ENCODE assay signal across 8 cellular contexts in the genomic region with DNA sequence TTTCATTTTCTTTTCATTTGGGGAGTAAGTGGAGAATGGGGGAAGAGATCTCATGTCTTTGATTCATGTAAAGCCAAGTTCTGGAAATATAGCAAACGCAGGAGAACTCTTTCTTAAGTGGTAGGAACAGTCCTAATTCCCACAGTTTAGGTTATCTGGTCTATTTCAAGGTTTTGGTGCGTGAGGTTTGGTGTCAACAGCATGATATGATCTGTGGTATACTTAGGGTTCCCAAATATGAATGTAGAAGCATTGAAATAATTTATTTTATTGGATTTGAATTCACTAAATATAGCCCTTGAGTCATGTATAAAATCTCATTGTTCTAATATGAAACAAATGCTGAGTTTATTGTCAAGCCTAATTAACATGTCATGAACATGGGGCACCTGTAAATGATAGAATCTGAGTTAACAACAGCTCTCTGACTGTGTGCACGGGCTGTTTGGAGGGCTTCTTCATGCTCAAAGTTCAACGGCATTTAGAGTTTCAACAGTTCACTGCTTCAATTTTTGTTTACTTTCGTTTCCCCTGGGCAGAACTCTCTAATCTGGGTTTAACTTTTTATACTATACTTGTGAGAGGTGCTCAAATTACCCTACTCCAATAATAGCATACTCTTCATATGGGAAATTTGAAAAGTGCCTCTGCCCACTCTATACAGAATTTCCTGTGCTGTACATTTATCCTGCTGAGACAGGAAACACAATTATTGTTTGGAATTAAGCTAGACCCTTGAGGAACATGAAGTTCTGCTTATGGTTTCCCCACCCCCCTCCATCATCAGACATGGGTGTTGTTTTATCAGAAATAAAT.
A peak's percentile ranks its signal among the peaks of the same experiment; 100 is the strongest.
DNase-seq lines count a peak whose midpoint lies in the region; ATAC-seq, FAIRE-seq and TF ChIP-seq lines count a peak whose summit lies in the region.

No MANE protein-coding gene starts in this region.

- CTCF ChIA-PET in Calu3 (lab: Charles Lee): interaction anchor here (0.5 to 1.4 kb wide), 4 partner anchors 68 to 100 kb away, joined by 3 to 4 read pairs (median 3); no protein-coding TSS in a partner anchor
- CTCF ChIA-PET in endothelial cell of umbilical vein (lab: Charles Lee): interaction anchor here (0.5 to 1.5 kb wide), 5 partner anchors 36 to 549 kb away, joined by 3 to 9 read pairs (median 4); no protein-coding TSS in a partner anchor

- H3K27ac ChIP-seq in Peyer's patch (peak overlapping the region; percentile 73 to 83 (median 78)), endothelial cell of umbilical vein (ENCODE audit: insufficient read depth, low read depth, low read length) (peak overlapping the region; percentile 100)

- H3K4me2 ChIP-seq in endothelial cell of umbilical vein (ENCODE audit: insufficient read depth, low read length): peak overlapping the region; percentile 98

- no peaks in the 10 kb centered on the region for H3K9me3 Mint-ChIP-seq in Calu3 (ENCODE audit: low read depth, unreplicated experiment)
- H3K9me3 Mint-ChIP-seq in osteocyte (ENCODE audit: unreplicated experiment): no peaks in the 10 kb centered on the region

- H3K4me1 ChIP-seq in Peyer's patch: peaks cover 0 to 34% (median 17%) of the 10 kb centered on the region in 4 donors
- H3K4me1 ChIP-seq in endothelial cell of umbilical vein (ENCODE audit: control insufficient read depth, extremely low read depth, insufficient read depth, low read length): peaks cover 35% of the 10 kb centered on the region

- no peaks in the 10 kb centered on the region for H3K27me3 Mint-ChIP-seq in Calu3 (ENCODE audit: unreplicated experiment)
- H3K27me3 Mint-ChIP-seq in osteocyte (ENCODE audit: unreplicated experiment): no peaks in the 10 kb centered on the region

- POLR2A ChIA-PET in endothelial cell of umbilical vein (lab: Charles Lee): no interaction called here

- H3K27ac Mint-ChIP-seq in Calu3 (ENCODE audit: unreplicated experiment) (peak overlapping the region; percentile 98), osteocyte (ENCODE audit: unreplicated experiment) (peak overlapping the region; percentile 99)

- TF ChIP-seq CTCF in Calu3 (IDR thresholded peaks at IDR 0.05; ENCODE audit: unreplicated experiment): no peak
- TF ChIP-seq CTCF in Peyer's patch (IDR thresholded peaks at IDR 0.05): no peak
- no peak for TF ChIP-seq CTCF in endothelial cell of umbilical vein (IDR thresholded peaks at IDR 0.05; ENCODE audit: extremely low read depth in 1 of 2, insufficient read depth in 1 of 2, low read depth in 1 of 2, low read length in 2 of 2)
- TF ChIP-seq CTCF in osteocyte (IDR thresholded peaks at IDR 0.05): no peak

- dilution Hi-C loops in endothelial cell of umbilical vein (cut with MboI; ENCODE audit: extremely low pct_ligation_motif_present, low sequenced_read_pairs): no loop called here

- H3K36me3 ChIP-seq in Peyer's patch: no peaks in the 10 kb centered on the region
- no peaks in the 10 kb centered on the region for H3K36me3 ChIP-seq in endothelial cell of umbilical vein (ENCODE audit: control insufficient read depth in 2 of 2, extremely low read depth in 1 of 2, insufficient read depth in 2 of 2, low read length in 2 of 2)

- DNase-seq in Calu3 (no peak), Peyer's patch (peak in 2 of 3 donors; percentile 56 to 69), endothelial cell of umbilical vein (ENCODE audit: low read depth, low spot score) (peak; percentile 65), osteocyte (ENCODE audit: extremely low spot score, unreplicated experiment) (no peak), putamen (ENCODE audit: low spot score) (no peak), cerebellum (ENCODE audit: low spot score) (no peak)
- DNase-seq in stimulated activated CD4-positive, alpha-beta T cell treated with anti-CD3 and anti-CD28 coated beads, Interleukin-1b, Interleukin-23, amount 100 ng/mL, for 48 hours: no peak

- FAIRE-seq in endothelial cell of umbilical vein (lab: Jason Lieb, UNC): peak; percentile 77

- H3K9me3 ChIP-seq in Peyer's patch (no peaks in the 10 kb centered on the region), endothelial cell of umbilical vein (replicated peaks; ENCODE audit: control insufficient read depth, insufficient read depth, low read length) (no peaks in the 10 kb centered on the region)

- intact Hi-C loops in Calu3 (cut with micrococcal nuclease; ENCODE audit: unreplicated experiment): loop anchor here (1.0 to 5.0 kb wide), 7 partner anchors 37 to 292 kb away; no protein-coding TSS in a partner anchor
- intact Hi-C loops in endothelial cell of umbilical vein (cut with micrococcal nuclease): loop anchor here (2.0 to 5.0 kb wide), 2 partner anchors 153 to 187 kb away; no protein-coding TSS in a partner anchor

- peak; percentile 48 for ATAC-seq in GM21723 (IDR thresholded peaks at IDR 0.05; ENCODE audit: unreplicated experiment)

- no peak for TF ChIP-seq POLR2A in Peyer's patch (IDR thresholded peaks at IDR 0.05)
- no peak for TF ChIP-seq POLR2A in endothelial cell of umbilical vein (IDR thresholded peaks at IDR 0.05; ENCODE audit: low read depth, low read length)

- TSS peak; percentile 96 for BruUV-seq in Calu3 (replicated peaks; lab: Mats Ljungman, UMichigan)
- BruUV-seq in endothelial cell of umbilical vein (replicated peaks; lab: Mats Ljungman, UMichigan): no TSS peak

- no peaks in the 10 kb centered on the region for H3K9me1 ChIP-seq in endothelial cell of umbilical vein (replicated peaks; ENCODE audit: control insufficient read depth, extremely low read depth, insufficient read depth, low read length)

- peak overlapping the region; percentile 98 for H3K9ac ChIP-seq in endothelial cell of umbilical vein (replicated peaks; ENCODE audit: extremely low read depth, insufficient read depth, low read length)

- H3K36me3 Mint-ChIP-seq in Calu3 (ENCODE audit: insufficient read depth, unreplicated experiment) (peaks cover 18% of the 10 kb centered on the region), osteocyte (ENCODE audit: unreplicated experiment) (no peaks in the 10 kb centered on the region)

- peaks cover 52% of the 10 kb centered on the region for H3K4me1 Mint-ChIP-seq in Calu3 (ENCODE audit: low read depth, unreplicated experiment)
- H3K4me1 Mint-ChIP-seq in osteocyte (ENCODE audit: unreplicated experiment): peaks cover 71% of the 10 kb centered on the region

- H3K27me3 ChIP-seq in Peyer's patch (no peaks in the 10 kb centered on the region), endothelial cell of umbilical vein (ENCODE audit: control insufficient read depth in 2 of 2, insufficient read depth in 2 of 2, low read length in 2 of 2) (no peaks in the 10 kb centered on the region)

- peak overlapping the region in 2 of 4 donors; percentile 10 to 32 for H3K4me3 ChIP-seq in Peyer's patch
- H3K4me3 ChIP-seq in endothelial cell of umbilical vein (replicated peaks in 1 of 3; ENCODE audit: insufficient read depth in 1 of 3, low read depth in 1 of 3, low read length in 3 of 3): peak overlapping the region in 1 of 3 experiments; percentile 30

- no peaks in the 10 kb centered on the region for H3K79me2 ChIP-seq in endothelial cell of umbilical vein (ENCODE audit: control insufficient read depth, insufficient read depth, low read length)

- peak overlapping the region; percentile 71 for H2AFZ ChIP-seq in endothelial cell of umbilical vein (ENCODE audit: low read depth, low read length)

- H3K4me3 Mint-ChIP-seq in Calu3 (ENCODE audit: low read depth, unreplicated experiment): peak overlapping the region; percentile 64
- H3K4me3 Mint-ChIP-seq in osteocyte (ENCODE audit: unreplicated experiment): peak overlapping the region; percentile 77

- H4K20me1 ChIP-seq in endothelial cell of umbilical vein (replicated peaks; ENCODE audit: control insufficient read depth, extremely low read depth, insufficient read depth, low read length): no peaks in the 10 kb centered on the region

TF ChIP-seq in endothelial cell of umbilical vein, 7 proteins besides CTCF, POLR2A, EP300 and RAD21:
- TF ChIP-seq POLR2AphosphoS5 (IDR thresholded peaks at IDR 0.05; ENCODE audit: insufficient read depth, low read depth, low read length): no peak

Comparison
In these comparisons a context has a peak if more than half of its experiments do, and no peak if none do; other contexts are left out.
1. DNase-seq: peak in Peyer's patch (2 of 3) and endothelial cell of umbilical vein (single experiment); none in Calu3 (single experiment), osteocyte (single experiment), stimulated activated CD4-positive, alpha-beta T cell treated with anti-CD3 and anti-CD28 coated beads, Interleukin-1b, Interleukin-23, amount 100 ng/mL, for 48 hours (single experiment), putamen (single experiment) and cerebellum (single experiment).